In the genomic region with DNA sequence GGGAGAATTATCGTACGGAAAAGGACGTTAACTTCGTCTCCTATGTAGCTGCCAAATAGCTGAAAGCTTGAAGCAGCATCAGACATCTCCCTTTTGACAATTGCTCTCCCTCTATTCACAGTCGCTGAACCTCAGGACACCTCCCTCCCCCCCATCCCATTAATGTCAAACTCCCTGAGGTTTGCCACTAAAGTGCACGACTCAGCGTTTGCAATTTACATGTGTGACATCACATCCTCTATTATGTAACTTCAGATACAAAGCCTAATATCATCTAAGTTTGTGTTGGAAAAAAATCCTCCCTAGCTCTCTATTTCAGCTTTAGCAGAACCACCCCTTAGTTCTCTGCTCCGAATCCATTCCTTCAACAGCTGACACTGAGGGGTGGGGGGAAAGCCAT, we compare ENCODE assay signal across 13 cellular contexts. TPM values are rescaled to one million over a fixed set of nuclear protein-coding genes. Genes with fewer than 3 reads are reported as not detected.
DNase-seq lines count a peak whose midpoint lies in the region; ATAC-seq, FAIRE-seq and TF ChIP-seq lines count a peak whose summit lies in the region.
"Had no signal": no experiment of that assay in that cellular context is flagged by ENCODE, and none has a peak within 500 bp of the region (broad histone marks: within the 10 kb centered on the region; RNA-seq: fewer than 3 reads in every experiment).

No MANE protein-coding gene starts in this region.

- no peaks in the 10 kb centered on the region for H3K9me3 Mint-ChIP-seq in astrocyte (ENCODE audit: unreplicated experiment)

- H2AFZ ChIP-seq in astrocyte (ENCODE audit: low read depth, low read length), result no peak overlapping the region

- no peaks in the 10 kb centered on the region for H4K20me1 ChIP-seq in astrocyte (ENCODE audit: insufficient read depth, low read length)

- peaks cover 27% of the 10 kb centered on the region for H3K27me3 ChIP-seq in astrocyte (ENCODE audit: insufficient read depth, low read length)
- H3K27me3 ChIP-seq: testis had no signal

- peaks cover 11% of the 10 kb centered on the region for H3K27me3 Mint-ChIP-seq in astrocyte (ENCODE audit: low read depth, unreplicated experiment)

- no peaks in the 10 kb centered on the region for H3K9me3 ChIP-seq in astrocyte (ENCODE audit: insufficient read depth, low read depth, low read length)
- H3K9me3 ChIP-seq: SJSA1, testis had no signal

- peak in 5 of 6 experiments; percentile 9 to 44 (median 35) for DNase-seq in stimulated activated naive CD4-positive, alpha-beta T cell (lab: John Stamatoyannopoulos, UW)
- no peak for DNase-seq in stimulated activated naive CD4-positive, alpha-beta T cell treated with Interleukin-2 at 50 U/mL for 16 hours (lab: John Stamatoyannopoulos, UW)
- no peak for DNase-seq in astrocyte (ENCODE audit: low read depth)
- peak; percentile 47 to 66 for DNase-seq in lung microvascular endothelial cell (ENCODE audit: low read depth in 2 of 2)
- no peak for DNase-seq in posterior cingulate gyrus
- DNase-seq in SIG-M5 treated with dmso at 0.1 percent for 504 hours (lab: John Stamatoyannopoulos, UW; ENCODE audit: unreplicated experiment), result no peak
- DNase-seq: glutamatergic neuron, KG1, testis had no signal

- no peak overlapping the region for H3K4me3 ChIP-seq in astrocyte (ENCODE audit: insufficient read depth, low read depth, low read length)
- H3K4me3 ChIP-seq: cardiac muscle cell, SJSA1, testis had no signal

- H3K4me3 Mint-ChIP-seq in astrocyte (ENCODE audit: unreplicated experiment), result no peak overlapping the region

- H3K27ac ChIP-seq in astrocyte (ENCODE audit: low read depth, low read length), result no peak overlapping the region
- H3K27ac ChIP-seq: cardiac muscle cell, SJSA1, testis had no signal

- H3K36me3 ChIP-seq in astrocyte (ENCODE audit: insufficient read depth, low read length), result no peaks in the 10 kb centered on the region
- H3K36me3 ChIP-seq: cardiac muscle cell, SJSA1 had no signal

- ATAC-seq in GM21390 (IDR thresholded peaks at IDR 0.05; ENCODE audit: unreplicated experiment), result no peak
- ATAC-seq in GM19452 (IDR thresholded peaks at IDR 0.05; ENCODE audit: unreplicated experiment), result no peak

- intact Hi-C loops in posterior cingulate gyrus (cut with DNase I), result loop anchor here (10.0 kb wide), 1 partner anchor 233 kb away; no protein-coding TSS in a partner anchor

- no peak for TF ChIP-seq CTCF in astrocyte (IDR thresholded peaks at IDR 0.05; ENCODE audit: insufficient read depth, low read depth, low read length)

- no peaks in the 10 kb centered on the region for H3K4me1 Mint-ChIP-seq in astrocyte (ENCODE audit: low read depth, unreplicated experiment)

- no peaks in the 10 kb centered on the region for H3K36me3 Mint-ChIP-seq in astrocyte (ENCODE audit: low read depth, unreplicated experiment)

- H3K27ac Mint-ChIP-seq in astrocyte (ENCODE audit: unreplicated experiment), result no peak overlapping the region

- H3K79me2 ChIP-seq in astrocyte (ENCODE audit: insufficient read depth, low read length), result no peaks in the 10 kb centered on the region

- H3K4me2 ChIP-seq in astrocyte (ENCODE audit: low read length), result peak overlapping the region; percentile 23

- FAIRE-seq in astrocyte (lab: Jason Lieb, UNC), result no peak

- H3K4me1 ChIP-seq in astrocyte (ENCODE audit: insufficient read depth, low read length), result peaks cover 17% of the 10 kb centered on the region
- H3K4me1 ChIP-seq: testis had no signal

- no peak overlapping the region for H3K9ac ChIP-seq in astrocyte (ENCODE audit: low read length)

RNA-seq across cellular contexts. Expression of a gene that starts 5.5 kb away (rescaled TPM):
- total RNA-seq in astrocyte (2.5 TPM in 2 replicates), lung microvascular endothelial cell (4.6 TPM in 2 replicates)

Comparison
In these comparisons a context has a peak if more than half of its experiments do, and no peak if none do; other contexts are left out.
1. DNase-seq: peak in stimulated activated naive CD4-positive, alpha-beta T cell (5 of 6) and lung microvascular endothelial cell (2 of 2); none in stimulated activated naive CD4-positive, alpha-beta T cell treated with Interleukin-2 at 50 U/mL for 16 hours (single experiment), astrocyte (single experiment), posterior cingulate gyrus (0 of 10) and SIG-M5 treated with dmso at 0.1 percent for 504 hours (single experiment).